ENCODE assay signal across 1 cellular context in genomic region chr11:63681208-63682044, GRCh38.
TF ChIP-seq lines count a peak whose summit lies in the region.

A gene with protein sequence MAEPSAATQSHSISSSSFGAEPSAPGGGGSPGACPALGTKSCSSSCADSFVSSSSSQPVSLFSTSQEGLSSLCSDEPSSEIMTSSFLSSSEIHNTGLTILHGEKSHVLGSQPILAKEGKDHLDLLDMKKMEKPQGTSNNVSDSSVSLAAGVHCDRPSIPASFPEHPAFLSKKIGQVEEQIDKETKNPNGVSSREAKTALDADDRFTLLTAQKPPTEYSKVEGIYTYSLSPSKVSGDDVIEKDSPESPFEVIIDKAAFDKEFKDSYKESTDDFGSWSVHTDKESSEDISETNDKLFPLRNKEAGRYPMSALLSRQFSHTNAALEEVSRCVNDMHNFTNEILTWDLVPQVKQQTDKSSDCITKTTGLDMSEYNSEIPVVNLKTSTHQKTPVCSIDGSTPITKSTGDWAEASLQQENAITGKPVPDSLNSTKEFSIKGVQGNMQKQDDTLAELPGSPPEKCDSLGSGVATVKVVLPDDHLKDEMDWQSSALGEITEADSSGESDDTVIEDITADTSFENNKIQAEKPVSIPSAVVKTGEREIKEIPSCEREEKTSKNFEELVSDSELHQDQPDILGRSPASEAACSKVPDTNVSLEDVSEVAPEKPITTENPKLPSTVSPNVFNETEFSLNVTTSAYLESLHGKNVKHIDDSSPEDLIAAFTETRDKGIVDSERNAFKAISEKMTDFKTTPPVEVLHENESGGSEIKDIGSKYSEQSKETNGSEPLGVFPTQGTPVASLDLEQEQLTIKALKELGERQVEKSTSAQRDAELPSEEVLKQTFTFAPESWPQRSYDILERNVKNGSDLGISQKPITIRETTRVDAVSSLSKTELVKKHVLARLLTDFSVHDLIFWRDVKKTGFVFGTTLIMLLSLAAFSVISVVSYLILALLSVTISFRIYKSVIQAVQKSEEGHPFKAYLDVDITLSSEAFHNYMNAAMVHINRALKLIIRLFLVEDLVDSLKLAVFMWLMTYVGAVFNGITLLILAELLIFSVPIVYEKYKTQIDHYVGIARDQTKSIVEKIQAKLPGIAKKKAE (plus strand): TSS chr11:63681500. CDS start chr11:63681637, 137 bp downstream.

TF ChIP-seq in K562, 482 proteins besides CTCF, POLR2A, EP300 and RAD21 (continued from another document and continues in another):
- no peak for TF ChIP-seq RBM14 (IDR thresholded peaks at IDR 0.05; ENCODE audit: borderline replicate concordance, insufficient read depth, low read depth, low read length)
- TF ChIP-seq ZNF24 (IDR thresholded peaks at IDR 0.05) = peak; percentile 91
- TF ChIP-seq TRIM28 (IDR thresholded peaks at IDR 0.05) = peak; percentile 19; the same call in 1 of the 2 replicates
- peak; percentile 74; the same call in 1 of the 2 replicates for TF ChIP-seq TOE1 (IDR thresholded peaks at IDR 0.05; ENCODE audit: borderline replicate concordance)
- peak; percentile 86; the same call in 1 of the 2 replicates for TF ChIP-seq TOE1 (CRISPR knock-in tag; IDR thresholded peaks at IDR 0.05; ENCODE audit: borderline replicate concordance, low read depth)
- TF ChIP-seq, protein P1, sequence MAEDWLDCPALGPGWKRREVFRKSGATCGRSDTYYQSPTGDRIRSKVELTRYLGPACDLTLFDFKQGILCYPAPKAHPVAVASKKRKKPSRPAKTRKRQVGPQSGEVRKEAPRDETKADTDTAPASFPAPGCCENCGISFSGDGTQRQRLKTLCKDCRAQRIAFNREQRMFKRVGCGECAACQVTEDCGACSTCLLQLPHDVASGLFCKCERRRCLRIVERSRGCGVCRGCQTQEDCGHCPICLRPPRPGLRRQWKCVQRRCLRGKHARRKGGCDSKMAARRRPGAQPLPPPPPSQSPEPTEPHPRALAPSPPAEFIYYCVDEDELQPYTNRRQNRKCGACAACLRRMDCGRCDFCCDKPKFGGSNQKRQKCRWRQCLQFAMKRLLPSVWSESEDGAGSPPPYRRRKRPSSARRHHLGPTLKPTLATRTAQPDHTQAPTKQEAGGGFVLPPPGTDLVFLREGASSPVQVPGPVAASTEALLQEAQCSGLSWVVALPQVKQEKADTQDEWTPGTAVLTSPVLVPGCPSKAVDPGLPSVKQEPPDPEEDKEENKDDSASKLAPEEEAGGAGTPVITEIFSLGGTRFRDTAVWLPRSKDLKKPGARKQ (CRISPR knock-in tag; IDR thresholded peaks at IDR 0.05) = no peak
- TF ChIP-seq, protein P2, sequence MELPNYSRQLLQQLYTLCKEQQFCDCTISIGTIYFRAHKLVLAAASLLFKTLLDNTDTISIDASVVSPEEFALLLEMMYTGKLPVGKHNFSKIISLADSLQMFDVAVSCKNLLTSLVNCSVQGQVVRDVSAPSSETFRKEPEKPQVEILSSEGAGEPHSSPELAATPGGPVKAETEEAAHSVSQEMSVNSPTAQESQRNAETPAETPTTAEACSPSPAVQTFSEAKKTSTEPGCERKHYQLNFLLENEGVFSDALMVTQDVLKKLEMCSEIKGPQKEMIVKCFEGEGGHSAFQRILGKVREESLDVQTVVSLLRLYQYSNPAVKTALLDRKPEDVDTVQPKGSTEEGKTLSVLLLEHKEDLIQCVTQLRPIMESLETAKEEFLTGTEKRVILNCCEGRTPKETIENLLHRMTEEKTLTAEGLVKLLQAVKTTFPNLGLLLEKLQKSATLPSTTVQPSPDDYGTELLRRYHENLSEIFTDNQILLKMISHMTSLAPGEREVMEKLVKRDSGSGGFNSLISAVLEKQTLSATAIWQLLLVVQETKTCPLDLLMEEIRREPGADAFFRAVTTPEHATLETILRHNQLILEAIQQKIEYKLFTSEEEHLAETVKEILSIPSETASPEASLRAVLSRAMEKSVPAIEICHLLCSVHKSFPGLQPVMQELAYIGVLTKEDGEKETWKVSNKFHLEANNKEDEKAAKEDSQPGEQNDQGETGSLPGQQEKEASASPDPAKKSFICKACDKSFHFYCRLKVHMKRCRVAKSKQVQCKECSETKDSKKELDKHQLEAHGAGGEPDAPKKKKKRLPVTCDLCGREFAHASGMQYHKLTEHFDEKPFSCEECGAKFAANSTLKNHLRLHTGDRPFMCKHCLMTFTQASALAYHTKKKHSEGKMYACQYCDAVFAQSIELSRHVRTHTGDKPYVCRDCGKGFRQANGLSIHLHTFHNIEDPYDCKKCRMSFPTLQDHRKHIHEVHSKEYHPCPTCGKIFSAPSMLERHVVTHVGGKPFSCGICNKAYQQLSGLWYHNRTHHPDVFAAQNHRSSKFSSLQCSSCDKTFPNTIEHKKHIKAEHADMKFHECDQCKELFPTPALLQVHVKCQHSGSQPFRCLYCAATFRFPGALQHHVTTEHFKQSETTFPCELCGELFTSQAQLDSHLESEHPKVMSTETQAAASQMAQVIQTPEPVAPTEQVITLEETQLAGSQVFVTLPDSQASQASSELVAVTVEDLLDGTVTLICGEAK (IDR thresholded peaks at IDR 0.05) = no peak
- TF ChIP-seq, protein P2 (CRISPR knock-in tag; IDR thresholded peaks at IDR 0.05) = no peak
- no peak for TF ChIP-seq NCOA2 (IDR thresholded peaks at IDR 0.05; ENCODE audit: partially characterized antibody in 2 of 2)
- TF ChIP-seq TRIM25 (IDR thresholded peaks at IDR 0.05; ENCODE audit: borderline replicate concordance) = no peak
- TF ChIP-seq ZNF436 (CRISPR knock-in tag; IDR thresholded peaks at IDR 0.05) = no peak
- peak; percentile 71; the same call in 1 of the 2 replicates for TF ChIP-seq ETV5 (CRISPR knock-in tag; IDR thresholded peaks at IDR 0.05; ENCODE audit: low read depth)
- no peak for TF ChIP-seq STAT5A (IDR thresholded peaks at IDR 0.05; ENCODE audit: borderline replicate concordance, low read length)
- TF ChIP-seq SMARCE1 (IDR thresholded peaks at IDR 0.05) = peak; percentile 75; the same call in 1 of the 2 replicates
- TF ChIP-seq GTF2A2 (tag; IDR thresholded peaks at IDR 0.05) = no peak
- no peak for TF ChIP-seq HMBOX1 (IDR thresholded peaks at IDR 0.05)
- TF ChIP-seq FOXJ3 (CRISPR knock-in tag; IDR thresholded peaks at IDR 0.05) = no peak
- TF ChIP-seq ETS2 (tag; IDR thresholded peaks at IDR 0.05; ENCODE audit: borderline replicate concordance, poor library complexity, severe bottlenecking) = no peak
- 0 out of 2 replicates have a peak, but pooled peaks have one; percentile 20 for TF ChIP-seq HES1 (IDR thresholded peaks at IDR 0.05; ENCODE audit: low read depth)
- no peak for TF ChIP-seq ZBTB11 (CRISPR knock-in tag; IDR thresholded peaks at IDR 0.05)
